ENCODE assay signal across 14 cellular contexts in genomic region chr18:10482363-10482984, GRCh38. TPM values are rescaled to one million over a fixed set of nuclear protein-coding genes. Genes with fewer than 3 reads are reported as not detected.
DNase-seq lines count a peak whose midpoint lies in the region; ATAC-seq and TF ChIP-seq lines count a peak whose summit lies in the region.
"Had no signal": no experiment of that assay in that cellular context is flagged by ENCODE, and none has a peak within 500 bp of the region (broad histone marks: within the 10 kb centered on the region; RNA-seq: fewer than 3 reads in every experiment).

No MANE protein-coding gene starts in this region.

- no peak for TF ChIP-seq POLR2A in sigmoid colon (IDR thresholded peaks at IDR 0.05)

- DNase-seq in SK-N-MC (ENCODE audit: low read depth, low spot score) (no peak), midbrain (lab: John Stamatoyannopoulos, UW) (no peak), sigmoid colon (no peak), NCI-H526 (lab: John Stamatoyannopoulos, UW) (no peak)
- DNase-seq in activated T-cell treated with anti-CD3 and anti-CD28 coated beads, Interleukin-2, amount 50 U/mL, for 4 hours, result no peak
- DNase-seq: activated naive CD8-positive, alpha-beta T cell treated with anti-CD3 and anti-CD28 coated beads, Interleukin-2, amount 50 U/mL, for 24 hours; NCI-H345; SHP77 treated with DMSO at 0.1 percent for 48 hours had no signal

- H3K9ac ChIP-seq in BLaER1 (peak overlapping the region; percentile 39; the same call in 1 of the 2 replicates), SK-N-MC (ENCODE audit: insufficient read length) (no peak overlapping the region)

- H3K36me3 Mint-ChIP-seq in activated T-cell treated with anti-CD3 and anti-CD28 coated beads, Interleukin-2, amount 50 U/mL, for 4 hours (ENCODE audit: insufficient read depth), result no peaks in the 10 kb centered on the region

- H3K36me3 ChIP-seq in BLaER1, result peaks cover 9% of the 10 kb centered on the region
- peaks cover 99% of the 10 kb centered on the region for H3K36me3 ChIP-seq in SK-N-MC (ENCODE audit: insufficient read depth, low read length)
- H3K36me3 ChIP-seq in sigmoid colon, result peaks cover 0 to 10% (median 0%) of the 10 kb centered on the region in 4 donors
- H3K36me3 ChIP-seq: ovary had no signal

- no peak for TF ChIP-seq EP300 in sigmoid colon (IDR thresholded peaks at IDR 0.05)

- no peak for TF ChIP-seq CTCF in sigmoid colon (IDR thresholded peaks at IDR 0.05)

- peak overlapping the region; percentile 85 for H3K4me2 ChIP-seq in BLaER1
- H3K4me2 ChIP-seq: A549 had no signal

- H3K9me3 ChIP-seq in BLaER1 (no peaks in the 10 kb centered on the region), SK-N-MC (ENCODE audit: low read depth, low read length) (no peaks in the 10 kb centered on the region), sigmoid colon (no peaks in the 10 kb centered on the region)
- H3K9me3 ChIP-seq: A549, ovary had no signal

- H3K4me3 Mint-ChIP-seq in activated T-cell treated with anti-CD3 and anti-CD28 coated beads, Interleukin-2, amount 50 U/mL, for 4 hours, result no peak overlapping the region
- H3K4me3 Mint-ChIP-seq: activated naive CD8-positive, alpha-beta T cell treated with anti-CD3 and anti-CD28 coated beads, Interleukin-2, amount 50 U/mL, for 24 hours; type B pancreatic cell had no signal

- H3K4me1 ChIP-seq in BLaER1, result peaks cover 96% of the 10 kb centered on the region
- peaks cover 0 to 9% (median 3%) of the 10 kb centered on the region in 4 donors for H3K4me1 ChIP-seq in sigmoid colon
- H3K4me1 ChIP-seq: A549 had no signal

- H3K27me3 Mint-ChIP-seq in activated T-cell treated with anti-CD3 and anti-CD28 coated beads, Interleukin-2, amount 50 U/mL, for 4 hours (ENCODE audit: low read depth), result peaks cover 2% of the 10 kb centered on the region
- H3K27me3 Mint-ChIP-seq: activated naive CD8-positive, alpha-beta T cell treated with anti-CD3 and anti-CD28 coated beads, Interleukin-2, amount 50 U/mL, for 24 hours; type B pancreatic cell had no signal

- H3K27ac ChIP-seq in BLaER1, result peak overlapping the region; percentile 64
- peak overlapping the region; percentile 100 for H3K27ac ChIP-seq in SK-N-MC
- H3K27ac ChIP-seq in sigmoid colon, result peak overlapping the region in 1 of 4 donors; percentile 18
- H3K27ac ChIP-seq: A549 had no signal

- H3K4me1 Mint-ChIP-seq in activated T-cell treated with anti-CD3 and anti-CD28 coated beads, Interleukin-2, amount 50 U/mL, for 4 hours (ENCODE audit: low read depth), result peaks cover 1% of the 10 kb centered on the region

- H3K27me3 ChIP-seq in BLaER1, result no peaks in the 10 kb centered on the region
- H3K27me3 ChIP-seq in sigmoid colon, result peaks cover 0 to 4% (median 0%) of the 10 kb centered on the region in 3 donors
- H3K27me3 ChIP-seq: ovary had no signal

- no peaks in the 10 kb centered on the region for H3K9me3 Mint-ChIP-seq in activated T-cell treated with anti-CD3 and anti-CD28 coated beads, Interleukin-2, amount 50 U/mL, for 4 hours
- H3K9me3 Mint-ChIP-seq: activated naive CD8-positive, alpha-beta T cell treated with anti-CD3 and anti-CD28 coated beads, Interleukin-2, amount 50 U/mL, for 24 hours; type B pancreatic cell had no signal

- intact Hi-C loops in sigmoid colon (cut with DNase I), result no loop called here

- H3K4me3 ChIP-seq in BLaER1 (peak overlapping the region; percentile 40), SK-N-MC (no peak overlapping the region), sigmoid colon (no peak overlapping the region)
- H3K4me3 ChIP-seq: A549, ovary had no signal

- no peaks in the 10 kb centered on the region for H4K20me1 ChIP-seq in BLaER1

- WGBS in sigmoid colon, 2 donors, result 89 to 90% methylated on average over 11 of the region's 11 CpGs

- ATAC-seq in GM19023 (IDR thresholded peaks at IDR 0.05; ENCODE audit: unreplicated experiment) (peak; percentile 5), HG02840 (IDR thresholded peaks at IDR 0.05; ENCODE audit: low FRiP score, unreplicated experiment) (peak; percentile 13)
- no peak for ATAC-seq in activated T-cell treated with anti-CD3 and anti-CD28 coated beads, Interleukin-2, amount 50 U/mL, for 4 hours
- ATAC-seq: A549; activated naive CD8-positive, alpha-beta T cell treated with anti-CD3 and anti-CD28 coated beads, Interleukin-2, amount 50 U/mL, for 24 hours had no signal

RNA-seq across cellular contexts. Expression of gene APCDD1, which starts 28.0 kb away (rescaled TPM):
- 10 to 100 TPM in 3 of 4 donors, 1 to 10 TPM in 1; 8.9 to 42.1 (median 21.4) TPM for total RNA-seq in sigmoid colon
- 10 to 100 TPM in 2 of 3 donors, 1 to 10 TPM in 1; 2.8 to 12.9 (median 10.2) TPM for polyA plus RNA-seq in sigmoid colon
- under 1 TPM in 1 of 3 donors, not detected in 2; 0.21 TPM for total RNA-seq in activated T-cell treated with anti-CD3 and anti-CD28 coated beads, Interleukin-2, amount 50 U/mL, for 4 hours
- polyA plus RNA-seq: A549 had no signal

RNA-seq across cellular contexts. Expression of gene NAPG, which starts 43.4 kb away (rescaled TPM):
- total RNA-seq in sigmoid colon, result 10 to 100 TPM; 33.7 to 43.5 (median 36.8) TPM
- 10 to 100 TPM; 15.0 to 30.3 (median 24.6) TPM for polyA plus RNA-seq in sigmoid colon
- total RNA-seq in activated T-cell treated with anti-CD3 and anti-CD28 coated beads, Interleukin-2, amount 50 U/mL, for 4 hours, result 10 to 100 TPM; 28.8 to 29.6 (median 28.9) TPM

Comparison
In these comparisons a context has a peak if more than half of its experiments do, and no peak if none do; other contexts are left out.
1. ATAC-seq: peak in GM19023 (single experiment) and HG02840 (single experiment); none in activated T-cell treated with anti-CD3 and anti-CD28 coated beads, Interleukin-2, amount 50 U/mL, for 4 hours (0 of 2).
2. RNA of gene APCDD1, which starts 28.0 kb away (total RNA-seq): 8.9 to 42.1 TPM in sigmoid colon; 0.21 TPM in activated T-cell treated with anti-CD3 and anti-CD28 coated beads, Interleukin-2, amount 50 U/mL, for 4 hours; every median in the first group is over 4 times any median in the second.